In genomic region chr12:11753151-11753501, GRCh38 we compare ENCODE assay signal across 1 cellular context.
A peak's percentile ranks its signal among the peaks of the same experiment; 100 is the strongest.
TF ChIP-seq lines count a peak whose summit lies in the region.

No MANE protein-coding gene starts in this region.

TF ChIP-seq in H1, 55 proteins besides CTCF, POLR2A, EP300 and RAD21 (continued from another document):
- TF ChIP-seq RBBP5 (IDR thresholded peaks at IDR 0.05; ENCODE audit: borderline replicate concordance, low read depth, low read length) = 0 out of 2 replicates have a peak, but pooled peaks have one; percentile 16
- TF ChIP-seq GABPA (IDR thresholded peaks at IDR 0.05; ENCODE audit: borderline replicate concordance, insufficient read depth, low read length) = no peak
- no peak for TF ChIP-seq CHD1 (IDR thresholded peaks at IDR 0.05; ENCODE audit: low read depth, low read length)
- TF ChIP-seq E2F6 (IDR thresholded peaks at IDR 0.05) = no peak
- TF ChIP-seq TEAD4 (IDR thresholded peaks at IDR 0.05; ENCODE audit: low read depth, low read length) = no peak
- no peak for TF ChIP-seq HDAC2 (IDR thresholded peaks at IDR 0.05; ENCODE audit: borderline replicate concordance in 1 of 2, low read depth in 2 of 2, low read length in 2 of 2)
- TF ChIP-seq CTBP2 (IDR thresholded peaks at IDR 0.05; ENCODE audit: borderline replicate concordance, insufficient read depth, insufficient read length, low read length) = no peak
- no peak for TF ChIP-seq KDM1A (IDR thresholded peaks at IDR 0.05; ENCODE audit: borderline replicate concordance, low read length)
- 0 out of 2 replicates have a peak, but pooled peaks have one; percentile 12 for TF ChIP-seq TAF1 (IDR thresholded peaks at IDR 0.05; ENCODE audit: low read depth, low read length)
- no peak for TF ChIP-seq SIN3A (conservative IDR thresholded peaks at IDR 0.05 in 1 of 2, IDR thresholded peaks at IDR 0.05 in 1 of 2; ENCODE audit: low read depth in 1 of 2, low read length in 2 of 2)
- TF ChIP-seq ATF3 (IDR thresholded peaks at IDR 0.05; ENCODE audit: insufficient read depth, low read depth, low read length) = no peak
- TF ChIP-seq POU5F1 (IDR thresholded peaks at IDR 0.05; ENCODE audit: low read depth, low read length) = no peak
- no peak for TF ChIP-seq CEBPB (IDR thresholded peaks at IDR 0.05; ENCODE audit: low read depth, low read length)
- TF ChIP-seq MAX (IDR thresholded peaks at IDR 0.05) = 0 out of 2 replicates have a peak, but pooled peaks have one; percentile 15
- 0 out of 2 replicates have a peak, but pooled peaks have one; percentile 12 for TF ChIP-seq SP1 (IDR thresholded peaks at IDR 0.05; ENCODE audit: low read depth, low read length)
- TF ChIP-seq TCF12 (IDR thresholded peaks at IDR 0.05; ENCODE audit: low read depth, low read length) = peak; percentile 75; the same call in 1 of the 2 replicates
- peak; percentile 12 for TF ChIP-seq NANOG (IDR thresholded peaks at IDR 0.05; ENCODE audit: insufficient read depth, low read depth, low read length, poor library complexity, severe bottlenecking)
